12 cellular contexts compared by ENCODE assay signal in genomic region chr2:72198532-72199241, GRCh38. TPM values are rescaled to one million over a fixed set of nuclear protein-coding genes. Genes with fewer than 3 reads are reported as not detected.
DNase-seq lines count a peak whose midpoint lies in the region; FAIRE-seq and TF ChIP-seq lines count a peak whose summit lies in the region.
"Had no signal": no experiment of that assay in that cellular context is flagged by ENCODE, and none has a peak within 500 bp of the region (broad histone marks: within the 10 kb centered on the region; RNA-seq: fewer than 3 reads in every experiment).

No MANE protein-coding gene starts in this region.

- H3K36me3 ChIP-seq in endothelial cell of umbilical vein (ENCODE audit: control insufficient read depth in 2 of 2, extremely low read depth in 1 of 2, insufficient read depth in 2 of 2, low read length in 2 of 2) (no peaks in the 10 kb centered on the region), mesenchymal stem cell (ENCODE audit: control insufficient read depth in 1 of 2, insufficient read depth in 2 of 2, low read depth in 1 of 2, low read length in 2 of 2) (no peaks in the 10 kb centered on the region)
- H3K36me3 ChIP-seq: adrenal gland had no signal

- DNase-seq in AG20443 (ENCODE audit: low spot score) (peak; percentile 74), LHCN-M2 (ENCODE audit: low read depth) (peak; percentile 58), endothelial cell of umbilical vein (ENCODE audit: low read depth, low spot score) (peak; percentile 49), mesenchymal stem cell (peak; percentile 82), NCI-H774 (lab: John Stamatoyannopoulos, UW) (no peak), frontal cortex (ENCODE audit: low spot score in 2 of 2) (no peak), putamen (ENCODE audit: low spot score) (no peak)
- no peak for DNase-seq in activated CD4-positive, CD25-positive, alpha-beta regulatory T cell treated with anti-CD3 and anti-CD28 coated beads, Interleukin-2, amount 50 U/mL, for 72 hours
- DNase-seq: adrenal gland, NCI-H82, T-cell had no signal

- H3K14ac ChIP-seq in mesenchymal stem cell (ENCODE audit: low read length in 2 of 2) = no peak overlapping the region

- H2BK12ac ChIP-seq in mesenchymal stem cell (ENCODE audit: low read length in 2 of 2) = no peak overlapping the region

- H2AFZ ChIP-seq in endothelial cell of umbilical vein (ENCODE audit: low read depth, low read length) (no peak overlapping the region), mesenchymal stem cell (ENCODE audit: low read depth, low read length) (no peak overlapping the region)

- no peak overlapping the region for H2BK120ac ChIP-seq in mesenchymal stem cell (ENCODE audit: low read depth, low read length)

- dilution Hi-C loops in endothelial cell of umbilical vein (cut with MboI; ENCODE audit: extremely low pct_ligation_motif_present, low sequenced_read_pairs) = no loop called here

- H4K8ac ChIP-seq in mesenchymal stem cell (ENCODE audit: low read length) = no peak overlapping the region

- H3K9me1 ChIP-seq in endothelial cell of umbilical vein (replicated peaks; ENCODE audit: control insufficient read depth, extremely low read depth, insufficient read depth, low read length) = no peaks in the 10 kb centered on the region

- H3K27me3 ChIP-seq in endothelial cell of umbilical vein (ENCODE audit: control insufficient read depth in 2 of 2, insufficient read depth in 2 of 2, low read length in 2 of 2) = no peaks in the 10 kb centered on the region
- peaks cover 0 to 19% of the 10 kb centered on the region in 2 experiments for H3K27me3 ChIP-seq in mesenchymal stem cell (ENCODE audit: control insufficient read depth in 1 of 2, insufficient read depth in 1 of 2, low read length in 2 of 2)
- H3K27me3 ChIP-seq: adrenal gland had no signal

- no peak overlapping the region for H3K18ac ChIP-seq in mesenchymal stem cell (ENCODE audit: low read depth in 1 of 2, low read length in 2 of 2)

- CTCF ChIA-PET in endothelial cell of umbilical vein (lab: Charles Lee) = interaction anchor here (0.9 to 2.4 kb wide), 7 partner anchors 12 to 407 kb away, joined by 3 to 14 read pairs (median 4); no protein-coding TSS in a partner anchor

- peak; percentile 24 for FAIRE-seq in endothelial cell of umbilical vein (lab: Jason Lieb, UNC)
- no peak for FAIRE-seq in frontal cortex (lab: Jason Lieb, UNC)
- FAIRE-seq: D721Med had no signal

- BruUV-seq in endothelial cell of umbilical vein (replicated peaks; lab: Mats Ljungman, UMichigan) = no TSS peak

- H2BK5ac ChIP-seq in mesenchymal stem cell (ENCODE audit: low read depth, low read length, poor library complexity, severe bottlenecking) = no peak overlapping the region

- intact Hi-C loops in endothelial cell of umbilical vein (cut with micrococcal nuclease) = no loop called here

- H3K27ac ChIP-seq in endothelial cell of umbilical vein (ENCODE audit: insufficient read depth, low read depth, low read length) (no peak overlapping the region), mesenchymal stem cell (ENCODE audit: low read length, poor library complexity, severe bottlenecking) (no peak overlapping the region)
- H3K27ac ChIP-seq: adrenal gland had no signal

- H3K23ac ChIP-seq in mesenchymal stem cell (ENCODE audit: low read length in 2 of 2) = no peak overlapping the region

- H3K4me3 ChIP-seq in endothelial cell of umbilical vein (replicated peaks in 1 of 3; ENCODE audit: insufficient read depth in 1 of 3, low read depth in 1 of 3, low read length in 3 of 3) (no peak overlapping the region), mesenchymal stem cell (ENCODE audit: insufficient read depth in 1 of 2, low read depth in 1 of 2, low read length in 2 of 2) (no peak overlapping the region)
- H3K4me3 ChIP-seq: adrenal gland had no signal

- no peak overlapping the region for H2AK5ac ChIP-seq in mesenchymal stem cell (ENCODE audit: low read length, severe bottlenecking)

- no peaks in the 10 kb centered on the region for H3K9me3 ChIP-seq in endothelial cell of umbilical vein (replicated peaks; ENCODE audit: control insufficient read depth, insufficient read depth, low read length)
- H3K9me3 ChIP-seq in mesenchymal stem cell (ENCODE audit: control insufficient read depth, low read length) = no peaks in the 10 kb centered on the region
- H3K9me3 ChIP-seq: adrenal gland had no signal

- no peaks in the 10 kb centered on the region for H3K79me1 ChIP-seq in mesenchymal stem cell (replicated peaks; ENCODE audit: low read length, poor library complexity, severe bottlenecking)

- POLR2A ChIA-PET in endothelial cell of umbilical vein (lab: Charles Lee) = no interaction called here

- H3K4me2 ChIP-seq in endothelial cell of umbilical vein (ENCODE audit: insufficient read depth, low read length) (no peak overlapping the region), mesenchymal stem cell (ENCODE audit: low read length, poor library complexity, severe bottlenecking) (no peak overlapping the region)

- H3K79me2 ChIP-seq in endothelial cell of umbilical vein (ENCODE audit: control insufficient read depth, insufficient read depth, low read length) = no peaks in the 10 kb centered on the region

- H2BK15ac ChIP-seq in mesenchymal stem cell (ENCODE audit: low read depth, poor library complexity, severe bottlenecking) = no peak overlapping the region

- WGBS in mesenchymal stem cell = 46% methylated on average over 1 of the region's 2 CpGs

- no peak overlapping the region for H4K91ac ChIP-seq in mesenchymal stem cell (ENCODE audit: low read length)

- H3K9ac ChIP-seq in endothelial cell of umbilical vein (replicated peaks; ENCODE audit: extremely low read depth, insufficient read depth, low read length) = no peak overlapping the region
- peak overlapping the region; percentile 46 for H3K9ac ChIP-seq in mesenchymal stem cell (ENCODE audit: low read length)

- no peaks in the 10 kb centered on the region for H4K20me1 ChIP-seq in endothelial cell of umbilical vein (replicated peaks; ENCODE audit: control insufficient read depth, extremely low read depth, insufficient read depth, low read length)

- no peak overlapping the region for H3K4ac ChIP-seq in mesenchymal stem cell (ENCODE audit: low read depth in 1 of 2, low read length in 2 of 2)

- TF ChIP-seq CTCF in endothelial cell of umbilical vein (IDR thresholded peaks at IDR 0.05; ENCODE audit: extremely low read depth in 1 of 2, insufficient read depth in 1 of 2, low read depth in 1 of 2, low read length in 2 of 2) = no peak

- H3K4me1 ChIP-seq in endothelial cell of umbilical vein (ENCODE audit: control insufficient read depth, extremely low read depth, insufficient read depth, low read length) = no peaks in the 10 kb centered on the region
- no peaks in the 10 kb centered on the region for H3K4me1 ChIP-seq in mesenchymal stem cell (ENCODE audit: control insufficient read depth, insufficient read depth, low read depth, low read length)

- no peak for TF ChIP-seq POLR2A in endothelial cell of umbilical vein (IDR thresholded peaks at IDR 0.05; ENCODE audit: low read depth, low read length)

TF ChIP-seq in endothelial cell of umbilical vein, 7 proteins besides CTCF, POLR2A, EP300 and RAD21:
- TF ChIP-seq, protein P1, sequence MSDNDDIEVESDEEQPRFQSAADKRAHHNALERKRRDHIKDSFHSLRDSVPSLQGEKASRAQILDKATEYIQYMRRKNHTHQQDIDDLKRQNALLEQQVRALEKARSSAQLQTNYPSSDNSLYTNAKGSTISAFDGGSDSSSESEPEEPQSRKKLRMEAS (IDR thresholded peaks at IDR 0.05; ENCODE audit: insufficient read depth, insufficient read length) = no peak
- no peak for TF ChIP-seq GATA2 (IDR thresholded peaks at IDR 0.05; ENCODE audit: insufficient read depth, insufficient read length, low read depth, low read length)

RNA-seq across cellular contexts. Expression of gene CYP26B1, which starts 51.0 kb away (rescaled TPM):
- total RNA-seq in LHCN-M2 (2014; rRNA removed) (2.1 and 2.3 TPM in 2 replicates), endothelial cell of umbilical vein (0.76 and 1.1 TPM in 2 replicates), frontal cortex (0.82 TPM)
- polyA plus RNA-seq in LHCN-M2 (2012) = 0.26 TPM
- polyA plus RNA-seq in endothelial cell of umbilical vein = 0.06 and 0.30 TPM in 2 replicates
- 0.35 and 0.63 TPM in 2 replicates for polyA plus RNA-seq in endothelial cell of umbilical vein (2011; cell fraction: cytosol; rRNA removed)
- 1.3 and 1.4 TPM in 2 replicates for polyA plus RNA-seq in endothelial cell of umbilical vein (2011; cell fraction: nucleus; rRNA removed)
- polyA plus RNA-seq in endothelial cell of umbilical vein (2012) = 1.1 and 2.4 TPM in 2 replicates
- 0.28 and 0.34 TPM in 2 replicates for polyA minus RNA-seq in endothelial cell of umbilical vein
- polyA minus RNA-seq in endothelial cell of umbilical vein (2011; cell fraction: cytosol; rRNA and poly(A)+ RNA removed) = 3.9 TPM
- polyA minus RNA-seq in endothelial cell of umbilical vein (2011; cell fraction: nucleus; rRNA and poly(A)+ RNA removed) = 0.58 and 1.3 TPM in 2 replicates
- polyA plus RNA-seq in mesenchymal stem cell (2013, experiment 1 of 2) = 0.08 TPM
- 0.10 TPM for polyA plus RNA-seq in mesenchymal stem cell (2013, experiment 2 of 2)

Comparison
In these comparisons a context has a peak if more than half of its experiments do, and no peak if none do; other contexts are left out.
1. DNase-seq: peak in AG20443 (single experiment), LHCN-M2 (single experiment), endothelial cell of umbilical vein (single experiment) and mesenchymal stem cell (single experiment); none in NCI-H774 (single experiment), activated CD4-positive, CD25-positive, alpha-beta regulatory T cell treated with anti-CD3 and anti-CD28 coated beads, Interleukin-2, amount 50 U/mL, for 72 hours (single experiment), frontal cortex (0 of 2) and putamen (single experiment).